ENCODE assay signal across 17 cellular contexts in genomic region chr4:73814679-73815078, GRCh38. TPM values are rescaled to one million over a fixed set of nuclear protein-coding genes. Genes with fewer than 3 reads are reported as not detected.
DNase-seq lines count a peak whose midpoint lies in the region; ATAC-seq and TF ChIP-seq lines count a peak whose summit lies in the region.
"Had no signal": no experiment of that assay in that cellular context is flagged by ENCODE, and none has a peak within 500 bp of the region (broad histone marks: within the 10 kb centered on the region; RNA-seq: fewer than 3 reads in every experiment).

No MANE protein-coding gene starts in this region.

- no peak overlapping the region for H3K27ac ChIP-seq in IMR-90 (ENCODE audit: insufficient read depth, low read length)
- H3K27ac ChIP-seq in mammary epithelial cell (ENCODE audit: insufficient read depth, low read depth, low read length): peak overlapping the region; percentile 77
- peak overlapping the region; percentile 6 for H3K27ac ChIP-seq in mesenchymal stem cell (ENCODE audit: low read length, poor library complexity, severe bottlenecking)
- H3K27ac ChIP-seq in neuronal stem cell (replicated peaks; ENCODE audit: low read length): no peak overlapping the region
- H3K27ac ChIP-seq: PC-9, SK-N-MC had no signal

- H3K79me1 ChIP-seq in IMR-90 (ENCODE audit: low read depth in 1 of 2, low read length in 2 of 2) (no peaks in the 10 kb centered on the region), mesenchymal stem cell (replicated peaks; ENCODE audit: low read length, poor library complexity, severe bottlenecking) (no peaks in the 10 kb centered on the region), neuronal stem cell (ENCODE audit: low read depth, low read length) (no peaks in the 10 kb centered on the region)

- H3K4me1 ChIP-seq in IMR-90 (ENCODE audit: control insufficient read depth, insufficient read depth, low read length) (0 out of 2 replicates have a peak, but pooled peaks cover 1% of the 10 kb centered on the region), mammary epithelial cell (ENCODE audit: insufficient read depth, low read length) (peaks cover 25% of the 10 kb centered on the region), mesenchymal stem cell (ENCODE audit: control insufficient read depth, insufficient read depth, low read depth, low read length) (peaks cover 3% of the 10 kb centered on the region), neuronal stem cell (ENCODE audit: control insufficient read depth in 2 of 2, insufficient read depth in 1 of 2, low read depth in 1 of 2, low read length in 2 of 2) (no peaks in the 10 kb centered on the region)
- H3K4me1 ChIP-seq: BE2C had no signal

- TF ChIP-seq CTCF in Calu3 (IDR thresholded peaks at IDR 0.05; ENCODE audit: unreplicated experiment) (no peak), IMR-90 (conservative IDR thresholded peaks at IDR 0.05; ENCODE audit: low read depth, low read length) (no peak), mammary epithelial cell (conservative IDR thresholded peaks at IDR 0.05 in 1 of 2, IDR thresholded peaks at IDR 0.05 in 1 of 2; ENCODE audit: extremely low read depth in 1 of 2, insufficient read depth in 1 of 2, low read depth in 1 of 2, low read length in 2 of 2) (no peak)

- no peaks in the 10 kb centered on the region for H3K9me1 ChIP-seq in IMR-90 (ENCODE audit: insufficient read depth, low read length)

- no peak for ATAC-seq in IMR-90 (ENCODE audit: low read depth)
- ATAC-seq: Right ventricle myocardium inferior had no signal

- TF ChIP-seq POLR2A in IMR-90 (IDR thresholded peaks at IDR 0.05; ENCODE audit: low read depth, low read length): no peak

- H3K14ac ChIP-seq in IMR-90 (replicated peaks; ENCODE audit: low read depth, low read length) (no peak overlapping the region), mesenchymal stem cell (ENCODE audit: low read length in 2 of 2) (no peak overlapping the region), neuronal stem cell (ENCODE audit: low read length) (no peak overlapping the region)

- no peak for TF ChIP-seq RAD21 in IMR-90 (IDR thresholded peaks at IDR 0.05; ENCODE audit: low read length)

- CTCF ChIA-PET in Calu3 (lab: Charles Lee) (interaction anchor here (1.0 kb wide), 1 partner anchor 54 kb away, joined by 4 read pairs; no protein-coding TSS in a partner anchor), IMR-90 (lab: Yijun Ruan, JAX) (no interaction called here), mammary epithelial cell (lab: Charles Lee; ENCODE audit: low non-redundant PET) (no interaction called here)

- H3K4me3 ChIP-seq in IMR-90 (ENCODE audit: insufficient read depth, low read depth, low read length) (no peak overlapping the region), mammary epithelial cell (replicated peaks in 1 of 3; ENCODE audit: insufficient read depth in 1 of 3, low read depth in 2 of 3, low read length in 3 of 3) (no peak overlapping the region), mesenchymal stem cell (ENCODE audit: insufficient read depth in 1 of 2, low read depth in 1 of 2, low read length in 2 of 2) (no peak overlapping the region), neuronal stem cell (ENCODE audit: low read length in 2 of 2) (no peak overlapping the region)
- H3K4me3 ChIP-seq: PC-9, SK-N-MC had no signal

- dilution Hi-C loops in IMR-90 (cut with HindIII; ENCODE audit: low sequenced_read_pairs, unreplicated experiment) (no loop called here), mammary epithelial cell (cut with HindIII; ENCODE audit: low sequenced_read_pairs) (no loop called here)

- H3K79me2 ChIP-seq in mammary epithelial cell (ENCODE audit: insufficient read depth, low read length): no peaks in the 10 kb centered on the region

- H2BK12ac ChIP-seq in mesenchymal stem cell (ENCODE audit: low read length in 2 of 2): peak overlapping the region in 1 of 2 experiments; percentile 37
- H2BK12ac ChIP-seq in neuronal stem cell (ENCODE audit: low read length): no peak overlapping the region

- H3K23ac ChIP-seq in IMR-90 (ENCODE audit: low read depth, low read length) (no peak overlapping the region), mesenchymal stem cell (ENCODE audit: low read length in 2 of 2) (no peak overlapping the region), neuronal stem cell (ENCODE audit: low read depth, low read length, poor library complexity) (no peak overlapping the region)

- BruUV-seq in Calu3 (replicated peaks; lab: Mats Ljungman, UMichigan) (no TSS peak), IMR-90 (replicated peaks; lab: Mats Ljungman, UMichigan) (no TSS peak), mammary epithelial cell (replicated peaks; lab: Mats Ljungman, UMichigan) (no TSS peak)

- H3K36me3 Mint-ChIP-seq in Calu3 (ENCODE audit: insufficient read depth, unreplicated experiment): peaks cover 14% of the 10 kb centered on the region
- H3K36me3 Mint-ChIP-seq: CD8-positive, alpha-beta memory T cell had no signal

- peaks cover 66% of the 10 kb centered on the region for H3K4me1 Mint-ChIP-seq in Calu3 (ENCODE audit: low read depth, unreplicated experiment)
- H3K4me1 Mint-ChIP-seq: CD8-positive, alpha-beta memory T cell had no signal

- H3K27ac Mint-ChIP-seq in Calu3 (ENCODE audit: unreplicated experiment): peak overlapping the region; percentile 95
- H3K27ac Mint-ChIP-seq: CD8-positive, alpha-beta memory T cell had no signal

- no peak overlapping the region for H4K91ac ChIP-seq in IMR-90 (ENCODE audit: insufficient read depth, low read depth, low read length)
- H4K91ac ChIP-seq in mesenchymal stem cell (ENCODE audit: low read length): no peak overlapping the region
- no peak overlapping the region for H4K91ac ChIP-seq in neuronal stem cell (ENCODE audit: low read depth, low read length, poor library complexity)

- no peak overlapping the region for H2AK9ac ChIP-seq in IMR-90 (replicated peaks; ENCODE audit: low read depth, low read length, poor library complexity)

- H3K9me3 ChIP-seq in IMR-90 (ENCODE audit: control insufficient read depth, insufficient read depth, low read length): no peaks in the 10 kb centered on the region
- H3K9me3 ChIP-seq in mammary epithelial cell (replicated peaks; ENCODE audit: insufficient read depth, low read length): no peaks in the 10 kb centered on the region
- no peaks in the 10 kb centered on the region for H3K9me3 ChIP-seq in mesenchymal stem cell (ENCODE audit: control insufficient read depth, low read length)
- H3K9me3 ChIP-seq in neuronal stem cell (replicated peaks in 1 of 2; ENCODE audit: control insufficient read depth in 2 of 2, insufficient read depth in 1 of 2, low read depth in 1 of 2, low read length in 2 of 2): no peaks in the 10 kb centered on the region
- H3K9me3 ChIP-seq: BE2C had no signal

- no peak overlapping the region for H2AFZ ChIP-seq in IMR-90 (replicated peaks; ENCODE audit: low read length, poor library complexity)
- peak overlapping the region; percentile 1 for H2AFZ ChIP-seq in mammary epithelial cell (ENCODE audit: low read depth, low read length)
- H2AFZ ChIP-seq in mesenchymal stem cell (ENCODE audit: low read depth, low read length): no peak overlapping the region
- no peak overlapping the region for H2AFZ ChIP-seq in neuronal stem cell (ENCODE audit: low read length)
- H2AFZ ChIP-seq: PC-9 had no signal

- H3K4me3 Mint-ChIP-seq in Calu3 (ENCODE audit: low read depth, unreplicated experiment): no peak overlapping the region
- H3K4me3 Mint-ChIP-seq: CD8-positive, alpha-beta memory T cell had no signal

- H3K56ac ChIP-seq in IMR-90 (ENCODE audit: extremely low read depth, insufficient read depth, low read length): no peak overlapping the region

- H2BK20ac ChIP-seq in IMR-90 (ENCODE audit: low read depth, low read length): no peak overlapping the region

- H4K5ac ChIP-seq in IMR-90 (ENCODE audit: low read depth, low read length): no peak overlapping the region

- H2BK15ac ChIP-seq in IMR-90 (ENCODE audit: low read depth, low read length): 0 out of 3 replicates have a peak overlapping the region, but pooled peaks have one; percentile 41
- H2BK15ac ChIP-seq in mesenchymal stem cell (ENCODE audit: low read depth, poor library complexity, severe bottlenecking): no peak overlapping the region
- no peak overlapping the region for H2BK15ac ChIP-seq in neuronal stem cell (ENCODE audit: low read length)

- H3K36me3 ChIP-seq in IMR-90 (ENCODE audit: control insufficient read depth, insufficient read depth, low read length) (no peaks in the 10 kb centered on the region), mammary epithelial cell (ENCODE audit: insufficient read depth, low read length) (no peaks in the 10 kb centered on the region), mesenchymal stem cell (ENCODE audit: control insufficient read depth in 1 of 2, insufficient read depth in 2 of 2, low read depth in 1 of 2, low read length in 2 of 2) (no peaks in the 10 kb centered on the region), neuronal stem cell (replicated peaks in 1 of 2; ENCODE audit: control insufficient read depth in 2 of 2, insufficient read depth in 2 of 2, low read length in 2 of 2) (no peaks in the 10 kb centered on the region)
- H3K36me3 ChIP-seq: BE2C had no signal

- H3K27me3 ChIP-seq in IMR-90 (ENCODE audit: control insufficient read depth, insufficient read depth, low read length) (peaks cover 2% of the 10 kb centered on the region; the same call in 1 of the 2 replicates), mammary epithelial cell (ENCODE audit: insufficient read depth, low read length) (no peaks in the 10 kb centered on the region), mesenchymal stem cell (ENCODE audit: control insufficient read depth in 1 of 2, insufficient read depth in 1 of 2, low read length in 2 of 2) (no peaks in the 10 kb centered on the region), neuronal stem cell (ENCODE audit: control insufficient read depth in 3 of 3, insufficient read depth in 3 of 3, low read depth in 1 of 3, low read length in 3 of 3) (peaks cover 0 to 1% (median 0%) of the 10 kb centered on the region in 3 experiments)
- H3K27me3 ChIP-seq: BE2C had no signal

- in situ Hi-C loops in IMR-90 (cut with MboI; ENCODE audit: low sequenced_read_pairs) (no loop called here), mammary epithelial cell (cut with MboI; ENCODE audit: low sequenced_read_pairs in 2 of 2) (no loop called here)

- no peaks in the 10 kb centered on the region for H3K27me3 Mint-ChIP-seq in Calu3 (ENCODE audit: unreplicated experiment)
- H3K27me3 Mint-ChIP-seq: CD8-positive, alpha-beta memory T cell had no signal

- POLR2A ChIA-PET in IMR-90 (lab: Charles Lee; ENCODE audit: unreplicated experiment): no interaction called here

- no peak overlapping the region for H3K18ac ChIP-seq in IMR-90 (ENCODE audit: low read depth, low read length)
- H3K18ac ChIP-seq in mesenchymal stem cell (ENCODE audit: low read depth in 1 of 2, low read length in 2 of 2): no peak overlapping the region
- H3K18ac ChIP-seq in neuronal stem cell (ENCODE audit: low read length): no peak overlapping the region

- H4K8ac ChIP-seq in IMR-90 (ENCODE audit: low read depth in 2 of 2, low read length in 2 of 2): no peak overlapping the region
- no peak overlapping the region for H4K8ac ChIP-seq in mesenchymal stem cell (ENCODE audit: low read length)
- no peak overlapping the region for H4K8ac ChIP-seq in neuronal stem cell (ENCODE audit: low read depth, low read length)

- no peak overlapping the region for H2BK120ac ChIP-seq in IMR-90 (ENCODE audit: low read depth, low read length)
- no peak overlapping the region for H2BK120ac ChIP-seq in mesenchymal stem cell (ENCODE audit: low read depth, low read length)
- no peak overlapping the region for H2BK120ac ChIP-seq in neuronal stem cell (ENCODE audit: low read depth, low read length)

- H3K4ac ChIP-seq in IMR-90 (ENCODE audit: low read depth, low read length): no peak overlapping the region
- no peak overlapping the region for H3K4ac ChIP-seq in mesenchymal stem cell (ENCODE audit: low read depth in 1 of 2, low read length in 2 of 2)
- no peak overlapping the region for H3K4ac ChIP-seq in neuronal stem cell (ENCODE audit: low read length)

- intact Hi-C loops in Calu3 (cut with micrococcal nuclease; ENCODE audit: unreplicated experiment): loop anchor here (2.0 to 10.0 kb wide), 2 partner anchors 52 to 70 kb away; partner anchors contain the start of gene CXCL8
- intact Hi-C loops in IMR-90 (cut with micrococcal nuclease): loop anchor here (5.0 kb wide), 1 partner anchor 37 kb away; no protein-coding TSS in a partner anchor
- intact Hi-C loops in mammary epithelial cell (cut with micrococcal nuclease): no loop called here

- H3K4me2 ChIP-seq in IMR-90 (ENCODE audit: low read depth, low read length) (no peak overlapping the region), mammary epithelial cell (ENCODE audit: insufficient read depth, low read depth, low read length) (no peak overlapping the region), mesenchymal stem cell (ENCODE audit: low read length, poor library complexity, severe bottlenecking) (no peak overlapping the region), neuronal stem cell (ENCODE audit: insufficient read depth, low read length, poor library complexity, severe bottlenecking) (no peak overlapping the region)
- H3K4me2 ChIP-seq: PC-9 had no signal

- no CpG with 5 or more reads among the region's 1 CpG for WGBS in IMR-90 (ENCODE audit: extremely low coverage in 2 of 2, insufficient read length in 1 of 2), 2 experiments
- 67% methylated on average over 1 of the region's 1 CpG for WGBS in mammary epithelial cell (ENCODE audit: low coverage, missing lambda C conversion rate)
- WGBS in mesenchymal stem cell: no CpG with 5 or more reads among the region's 1 CpG
- WGBS in neuronal stem cell (ENCODE audit: extremely low coverage in 2 of 2, insufficient read length in 2 of 2, insufficient replicate concordance in 1 of 2), 2 donors: no CpG with 5 or more reads among the region's 1 CpG

- peaks cover 3% of the 10 kb centered on the region for H3K9me3 Mint-ChIP-seq in Calu3 (ENCODE audit: low read depth, unreplicated experiment)

- no peak overlapping the region for H2BK5ac ChIP-seq in IMR-90 (ENCODE audit: low read depth, low read length, poor library complexity, severe bottlenecking)
- H2BK5ac ChIP-seq in mesenchymal stem cell (ENCODE audit: low read depth, low read length, poor library complexity, severe bottlenecking): no peak overlapping the region
- no peak overlapping the region for H2BK5ac ChIP-seq in neuronal stem cell (ENCODE audit: low read length)

- DNase-seq in Calu3 (no peak), IMR-90 (no peak), mammary epithelial cell (peak; percentile 76), mesenchymal stem cell (no peak), occipital lobe (lab: John Stamatoyannopoulos, UW) (no peak), DMS153 (lab: John Stamatoyannopoulos, UW) (no peak), neuronal stem cell (ENCODE audit: low spot score) (no peak)
- DNase-seq: BE2C; CD8-positive, alpha-beta memory T cell; DMS 273 treated with DMSO at 0.1 percent for 48 hours; H7; NCI-H1417; NCI-H1930; NCI-H524 treated with DMSO at 0.1 percent for 48 hours had no signal

- H3K9ac ChIP-seq in IMR-90 (ENCODE audit: low read depth, low read length) (no peak overlapping the region), mammary epithelial cell (ENCODE audit: insufficient read depth, low read length) (no peak overlapping the region), mesenchymal stem cell (ENCODE audit: low read length) (no peak overlapping the region), neuronal stem cell (ENCODE audit: low read depth, low read length, poor library complexity) (no peak overlapping the region)

- H4K20me1 ChIP-seq in IMR-90 (ENCODE audit: insufficient read depth, low read length) (no peaks in the 10 kb centered on the region), mammary epithelial cell (ENCODE audit: insufficient read depth, low read length) (no peaks in the 10 kb centered on the region)

- H2AK5ac ChIP-seq in IMR-90 (ENCODE audit: low read depth, low read length) (0 out of 2 replicates have a peak overlapping the region, but pooled peaks have one; percentile 3), mesenchymal stem cell (ENCODE audit: low read length, severe bottlenecking) (no peak overlapping the region), neuronal stem cell (ENCODE audit: low read depth, low read length) (no peak overlapping the region)

RNA-seq across cellular contexts. Expression of gene CXCL6, which starts 21.8 kb away (rescaled TPM):
- 48.2 and 91.0 TPM in 2 replicates for total RNA-seq in Calu3 (2022)
- total RNA-seq in IMR-90 (2012; rRNA removed): not detected in 2 replicates
- not detected in 2 replicates for polyA plus RNA-seq in IMR-90 (2012; rRNA removed)
- polyA plus RNA-seq in IMR-90 (2012; cell fraction: cytosol; rRNA removed): 0.12 TPM in 1 of 2 replicates, not detected in the other
- not detected in 2 replicates for polyA plus RNA-seq in IMR-90 (2012; cell fraction: nucleus; rRNA removed; ENCODE audit: low replicate concordance)
- under 1 TPM in 1 of 2 donors, not detected in 1; 0.17 TPM for total RNA-seq in mammary epithelial cell
- polyA plus RNA-seq in mammary epithelial cell: 0.06 TPM
- polyA minus RNA-seq in mammary epithelial cell: not detected
- polyA plus RNA-seq in mesenchymal stem cell (2013, experiment 1 of 2): 6.8 TPM
- polyA plus RNA-seq in mesenchymal stem cell (2013, experiment 2 of 2): 7.1 TPM
- 0.62 TPM for total RNA-seq in occipital lobe
- polyA plus RNA-seq in neuronal stem cell (2013, experiment 1 of 2): 1.5 TPM
- polyA plus RNA-seq in neuronal stem cell (2013, experiment 2 of 2): 1.4 TPM
- total RNA-seq: CD8-positive, alpha-beta memory T cell; PC-9 had no signal
- polyA plus RNA-seq: CD8-positive, alpha-beta memory T cell had no signal

RNA-seq across cellular contexts. Expression of gene PF4V1, which starts 38.4 kb away (rescaled TPM):
- total RNA-seq in Calu3 (2022) (not detected in 2 replicates), IMR-90 (2012; rRNA removed) (not detected in 2 replicates), mammary epithelial cell (not detected), occipital lobe (2.5 TPM)
- polyA plus RNA-seq in IMR-90 (2012; rRNA removed) (not detected in 2 replicates), mammary epithelial cell (not detected)
- polyA plus RNA-seq in IMR-90 (2012; cell fraction: cytosol; rRNA removed): not detected in 2 replicates
- not detected in 2 replicates for polyA plus RNA-seq in IMR-90 (2012; cell fraction: nucleus; rRNA removed; ENCODE audit: low replicate concordance)
- not detected for polyA minus RNA-seq in mammary epithelial cell
- 0.14 TPM for polyA plus RNA-seq in mesenchymal stem cell (2013, experiment 1 of 2)
- not detected for polyA plus RNA-seq in mesenchymal stem cell (2013, experiment 2 of 2)
- polyA plus RNA-seq in neuronal stem cell (2013, experiment 1 of 2): not detected
- polyA plus RNA-seq in neuronal stem cell (2013, experiment 2 of 2): not detected
- total RNA-seq: CD8-positive, alpha-beta memory T cell; H7; PC-9; Right ventricle myocardium inferior had no signal
- polyA plus RNA-seq: CD8-positive, alpha-beta memory T cell had no signal

RNA-seq across cellular contexts. Expression of gene CXCL1, which starts 54.5 kb away (rescaled TPM):
- 212 and 414 TPM in 2 replicates for total RNA-seq in Calu3 (2022)
- total RNA-seq in IMR-90 (2012; rRNA removed): not detected in 2 replicates
- polyA plus RNA-seq in IMR-90 (2012; rRNA removed): 1.1 and 2.0 TPM in 2 replicates
- 0.04 and 0.90 TPM in 2 replicates for polyA plus RNA-seq in IMR-90 (2012; cell fraction: cytosol; rRNA removed)
- 0.33 and 0.55 TPM in 2 replicates for polyA plus RNA-seq in IMR-90 (2012; cell fraction: nucleus; rRNA removed; ENCODE audit: low replicate concordance)
- 10 to 100 TPM; 11.7 to 43.3 TPM for total RNA-seq in mammary epithelial cell
- polyA plus RNA-seq in mammary epithelial cell: 25.3 TPM
- 15.2 TPM for polyA minus RNA-seq in mammary epithelial cell
- polyA plus RNA-seq in mesenchymal stem cell (2013, experiment 1 of 2): 274 TPM
- 286 TPM for polyA plus RNA-seq in mesenchymal stem cell (2013, experiment 2 of 2)
- total RNA-seq in occipital lobe: 2.0 TPM
- not detected for polyA plus RNA-seq in neuronal stem cell (2013, experiment 1 of 2)
- 0.07 TPM for polyA plus RNA-seq in neuronal stem cell (2013, experiment 2 of 2)
- total RNA-seq: CD8-positive, alpha-beta memory T cell; H7 had no signal
- polyA plus RNA-seq: CD8-positive, alpha-beta memory T cell had no signal

Comparison
In these comparisons a context has a peak if more than half of its experiments do, and no peak if none do; other contexts are left out.
1. H3K27ac ChIP-seq: peak in mammary epithelial cell (single experiment) and mesenchymal stem cell (single experiment); none in IMR-90 (single experiment) and neuronal stem cell (single experiment).
2. RNA of gene CXCL6, which starts 21.8 kb away (total RNA-seq): 48.2 to 91.0 TPM in Calu3; 0.62 TPM in occipital lobe (single experiment), 0.17 TPM in mammary epithelial cell and not detected in IMR-90; every median in the first group is over 10 times any median in the second.